Comparison of ENCODE assay signal across 5 cellular contexts in the genomic region with DNA sequence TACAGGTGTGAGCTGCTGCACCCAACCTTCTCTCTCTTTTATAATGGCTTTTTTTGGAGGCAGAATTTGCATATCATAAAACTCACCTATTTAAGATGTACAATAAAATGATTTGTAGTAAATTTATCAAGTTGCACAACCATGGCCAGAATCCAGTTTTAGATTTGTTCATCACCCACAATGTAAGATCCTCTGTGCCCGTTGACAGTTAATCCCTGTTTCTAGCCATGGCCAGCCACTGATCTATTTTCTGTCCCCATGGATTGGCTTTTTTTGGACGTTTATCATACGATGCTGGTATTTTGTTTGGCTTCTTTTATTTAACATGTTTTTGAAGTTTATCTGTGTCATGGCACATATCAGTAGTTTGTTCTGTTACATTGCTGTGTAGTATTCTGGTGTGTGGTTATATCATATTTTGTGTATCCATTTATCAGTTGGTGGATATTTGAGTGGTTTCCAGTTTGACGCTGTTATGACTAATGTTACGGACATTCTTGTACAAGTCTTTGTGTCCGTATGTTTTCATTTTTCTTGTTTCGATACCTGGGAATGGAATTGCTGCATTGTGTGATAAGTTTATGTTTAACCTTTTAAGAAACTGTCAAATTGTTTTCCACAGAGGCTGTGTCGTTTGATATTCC. TPM values are rescaled to one million over a fixed set of nuclear protein-coding genes. Genes with fewer than 3 reads are reported as not detected.
DNase-seq lines count a peak whose midpoint lies in the region; ATAC-seq and TF ChIP-seq lines count a peak whose summit lies in the region.
"Not testable (repeated sequence)": the region's sequence is repeated elsewhere in the genome, so short reads cannot be mapped to it uniquely, and the experiment has no call there.

No MANE protein-coding gene starts in this region.

- H3K9me3 ChIP-seq in OCI-LY7 (ENCODE audit: low read length); mucosa of descending colon; psoas muscle; gastrocnemius medialis: not testable (repeated sequence)

- not testable (repeated sequence) for H3K27ac ChIP-seq in OCI-LY7 (ENCODE audit: low read depth, low read length, poor library complexity, severe bottlenecking)
- H3K27ac ChIP-seq in psoas muscle (peak overlapping the region; percentile 50), gastrocnemius medialis (peak overlapping the region in 3 of 4 donors; percentile 28 to 72 (median 64))

- H4K20me1 ChIP-seq in OCI-LY7 (ENCODE audit: insufficient read depth, low read length) = not testable (repeated sequence)

- not testable (repeated sequence) for H3K79me2 ChIP-seq in OCI-LY7 (ENCODE audit: insufficient read depth, low read depth, low read length)

- H3K9me2 ChIP-seq in OCI-LY7 (ENCODE audit: insufficient read depth, low read length) = not testable (repeated sequence)

- not testable (repeated sequence) for TF ChIP-seq CTCF in OCI-LY7 (conservative IDR thresholded peaks at IDR 0.05; ENCODE audit: low read length); mucosa of descending colon (IDR thresholded peaks at IDR 0.05); psoas muscle (IDR thresholded peaks at IDR 0.05); gastrocnemius medialis (IDR thresholded peaks at IDR 0.05 in 4 of 5, conservative IDR thresholded peaks at IDR 0.05 in 1 of 5)

- not testable (repeated sequence) for H3K27me3 ChIP-seq in psoas muscle (ENCODE audit: insufficient read depth in 3 of 3, low read length in 2 of 3); gastrocnemius medialis

- H3K4me2 ChIP-seq in OCI-LY7 (ENCODE audit: low read length) = not testable (repeated sequence)

- 34 to 72% (median 47%) methylated on average over 3 to 4 of the region's 8 CpGs for WGBS in psoas muscle, 3 donors

- peak; percentile 48 for ATAC-seq in left colon
- peak; percentile 14 for ATAC-seq in mucosa of descending colon
- ATAC-seq in psoas muscle = peak; percentile 51 to 84 (median 68)
- peak in 1 of 2 donors; percentile 76 for ATAC-seq in gastrocnemius medialis

- not testable (repeated sequence) for DNase-seq in OCI-LY7 (ENCODE audit: low spot score); left colon; mucosa of descending colon; psoas muscle; gastrocnemius medialis

- H2AFZ ChIP-seq in OCI-LY7 (ENCODE audit: low read length) = not testable (repeated sequence)

- BruUV-seq in OCI-LY7 (replicated peaks; lab: Mats Ljungman, UMichigan) = TSS peak; percentile 13

- H3K36me3 ChIP-seq in OCI-LY7 (ENCODE audit: insufficient read depth, low read length); mucosa of descending colon (ENCODE audit: low read depth); gastrocnemius medialis: not testable (repeated sequence)
- peaks cover 0 to 11% of the 10 kb centered on the region in 2 donors for H3K36me3 ChIP-seq in psoas muscle (ENCODE audit: insufficient read depth in 1 of 2, low read depth in 1 of 2)

- not testable (repeated sequence) for H3K4me3 ChIP-seq in OCI-LY7 (ENCODE audit: low read depth, low read length, poor library complexity, severe bottlenecking); mucosa of descending colon; psoas muscle; gastrocnemius medialis

- H3K4me1 ChIP-seq in OCI-LY7 (ENCODE audit: insufficient read depth, low read length, poor library complexity, severe bottlenecking); mucosa of descending colon (ENCODE audit: low read depth); psoas muscle; gastrocnemius medialis: not testable (repeated sequence)

- POLR2A ChIA-PET in OCI-LY7 (lab: Charles Lee) = not testable (repeated sequence)

- CTCF ChIA-PET in OCI-LY7 (lab: Charles Lee; ENCODE audit: unreplicated experiment) = not testable (repeated sequence)

- in situ Hi-C loops in gastrocnemius medialis (cut with MboI; ENCODE audit: low sequenced_read_pairs in 4 of 4) = not testable (repeated sequence)

- TF ChIP-seq POLR2A in gastrocnemius medialis (IDR thresholded peaks at IDR 0.05) = not testable (repeated sequence)

- intact Hi-C loops in OCI-LY7 (cut with micrococcal nuclease; ENCODE audit: unreplicated experiment); left colon (cut with DNase I, micrococcal nuclease); mucosa of descending colon (cut with DNase I, micrococcal nuclease); psoas muscle (cut with DNase I); gastrocnemius medialis (cut with DNase I; ENCODE audit: low total_unique reads): not testable (repeated sequence)

RNA-seq across cellular contexts. Expression of a gene that starts 35.8 kb away (rescaled TPM):
- total RNA-seq in OCI-LY7 (2014; rRNA removed; shearing (Covaris generic)) = 27.3 and 34.9 TPM in 2 replicates
- 46.8 and 52.6 TPM in 2 replicates for total RNA-seq in OCI-LY7 (2022)
- total RNA-seq in left colon = 10 to 100 TPM; 82.1 to 85.3 TPM
- total RNA-seq in mucosa of descending colon = 10 to 100 TPM; 78.4 to 93.1 (median 82.5) TPM
- 100 to 1,000 TPM in 2 of 4 donors, 10 to 100 TPM in 2; 89.4 to 158 (median 107) TPM for total RNA-seq in psoas muscle
- polyA plus RNA-seq in psoas muscle = 10 to 100 TPM; 34.8 to 92.9 (median 46.4) TPM
- 10 to 100 TPM; 83.7 to 88.1 (median 86.7) TPM for total RNA-seq in gastrocnemius medialis
